In the genomic region with DNA sequence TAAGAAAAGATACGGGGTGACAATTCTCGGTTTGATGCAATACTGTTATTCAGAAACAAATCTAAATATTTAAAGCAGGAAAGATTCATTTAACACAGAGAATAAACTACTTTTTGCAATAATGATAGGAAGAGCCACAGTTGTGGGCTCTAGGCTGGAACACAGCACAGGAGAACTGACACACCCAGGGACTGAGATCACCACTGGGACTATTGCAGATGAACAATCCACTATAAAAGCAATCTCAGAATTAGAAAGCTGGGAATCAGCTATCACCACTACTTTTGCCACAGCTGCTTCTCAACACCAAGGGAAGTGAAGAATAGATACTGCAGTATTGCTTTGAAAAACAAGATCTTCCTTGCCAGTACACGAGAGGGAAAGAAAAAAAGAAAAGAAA, we compare ENCODE assay signal across 24 cellular contexts. TPM values are rescaled to one million over a fixed set of nuclear protein-coding genes. Genes with fewer than 3 reads are reported as not detected.
"Had no signal": no experiment of that assay in that cellular context is flagged by ENCODE, and none has a peak within 500 bp of the region (broad histone marks: within the 10 kb centered on the region; RNA-seq: fewer than 3 reads in every experiment).

No MANE protein-coding gene starts in this region.

- H3K27me3 ChIP-seq: Peyer's patch had no signal

- H3K4me1 ChIP-seq: Peyer's patch had no signal

- ATAC-seq: activated CD8-positive, alpha-beta T cell treated with anti-CD3 and anti-CD28 coated beads, Interleukin-2, amount 10 ng/mL, durations not matched to agents 7 days and 5 days; T-helper 17 cell; WTC11 had no signal

- DNase-seq: activated CD4-positive, alpha-beta T cell treated with anti-CD3 and anti-CD28 coated beads for 48 hours; activated CD4-positive, alpha-beta T cell treated with anti-CD3 and anti-CD28 coated beads, Interleukin-2, amount 50 U/mL, for 4 hours; activated CD4-positive, CD25-positive, alpha-beta regulatory T cell treated with anti-CD3 and anti-CD28 coated beads, Interleukin-2, amount 50 U/mL, for 72 hours; activated CD8-positive, alpha-beta memory T cell treated with anti-CD3 and anti-CD28 coated beads, Interleukin-2, amount 50 U/mL, for 48 hours; activated CD8-positive, alpha-beta T cell treated with anti-CD3 and anti-CD28 coated beads, Interleukin-2, amount 10 ng/mL, durations not matched to agents 7 days and 5 days; activated naive CD4-positive, alpha-beta T cell treated with anti-CD3 and anti-CD28 coated beads, Interleukin-2, amount 50 U/mL, for 16 hours; activated naive CD8-positive, alpha-beta T cell treated with anti-CD3 and anti-CD28 coated beads, Interleukin-2, amount 10 ng/mL, durations not matched to agents 7 days and 5 days; activated T-cell treated with anti-CD3 and anti-CD28 coated beads, Interleukin-2, amount 50 U/mL, for 1 hour; aorta; IMR-90; Kasumi-1; KBM-7; NCI-H1092 treated with DMSO at 0.1 percent for 48 hours; NCI-H1417 treated with DMSO at 0.1 percent for 48 hours; NCI-H1694 treated with DMSO at 0.1 percent for 48 hours; NCI-H2029 treated with DMSO at 0.1 percent for 48 hours; NCI-H510A treated with DMSO at 0.1 percent for 48 hours; NCI-H69; Peyer's patch; SIG-M5; T-helper 17 cell; T-helper 9 cell had no signal

- H3K9me3 ChIP-seq: Peyer's patch had no signal

- H3K36me3 ChIP-seq: Peyer's patch had no signal

- H3K4me3 ChIP-seq: Peyer's patch had no signal

- H3K27ac ChIP-seq: Peyer's patch had no signal

- FAIRE-seq: bronchial epithelial cell had no signal

RNA-seq across cellular contexts. Expression of gene PIK3C2G, which starts 4.1 kb away (rescaled TPM):
- total RNA-seq: activated CD8-positive, alpha-beta T cell treated with anti-CD3 and anti-CD28 coated beads, Interleukin-2, amount 10 ng/mL, durations not matched to agents 7 days and 5 days; activated naive CD8-positive, alpha-beta T cell treated with anti-CD3 and anti-CD28 coated beads, Interleukin-2, amount 10 ng/mL, durations not matched to agents 7 days and 5 days; IMR-90; T-helper 17 cell; WTC11 had no signal
- polyA plus RNA-seq: IMR-90 had no signal
